8 cellular contexts compared by ENCODE assay signal in the genomic region with DNA sequence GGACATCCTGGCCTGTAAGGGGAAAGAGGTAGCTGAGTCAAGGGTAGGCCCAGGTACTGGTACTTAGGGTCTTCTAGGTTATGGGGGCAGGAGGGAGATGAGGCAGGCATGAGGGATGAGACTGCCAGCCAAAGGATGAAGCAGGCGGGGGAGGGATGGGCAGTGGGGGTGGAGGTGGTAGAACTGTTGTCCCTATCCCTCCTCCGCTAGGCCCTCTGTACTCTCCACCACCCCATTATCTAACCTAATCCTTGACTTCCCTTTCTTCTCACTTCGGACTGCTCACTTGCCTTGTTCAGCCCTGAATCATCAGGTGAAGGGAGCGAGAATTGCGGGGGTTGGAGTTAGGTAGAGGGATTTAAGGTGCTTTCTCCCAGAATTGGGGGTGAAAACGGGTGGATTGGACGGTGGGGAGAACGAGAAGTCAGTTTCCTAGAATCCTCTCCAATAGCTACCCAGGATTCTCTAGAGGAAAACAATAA. TPM values are rescaled to one million over a fixed set of nuclear protein-coding genes. Genes with fewer than 3 reads are reported as not detected.
DNase-seq lines count a peak whose midpoint lies in the region; ATAC-seq and TF ChIP-seq lines count a peak whose summit lies in the region.

No MANE protein-coding gene starts in this region.

- H3K9me3 Mint-ChIP-seq in endodermal cell = no peaks in the 10 kb centered on the region
- H3K9me3 Mint-ChIP-seq in neural progenitor cell = no peaks in the 10 kb centered on the region

- H3F3A ChIP-seq in neural progenitor cell (ENCODE audit: low read depth) = peaks cover 30% of the 10 kb centered on the region

- H3K4me3 Mint-ChIP-seq in endodermal cell = peak overlapping the region; percentile 82
- H3K4me3 Mint-ChIP-seq in neural progenitor cell = peak overlapping the region; percentile 94

- H3K79me2 ChIP-seq in DND-41 (ENCODE audit: insufficient read depth, low read length) (peaks cover 26% of the 10 kb centered on the region), neural progenitor cell (ENCODE audit: low read depth) (peaks cover 9% of the 10 kb centered on the region)

- peak overlapping the region; percentile 79 for H2AFZ ChIP-seq in DND-41 (ENCODE audit: low read depth, low read length)
- H2AFZ ChIP-seq in neural progenitor cell (replicated peaks) = peak overlapping the region; percentile 81

- H3K36me3 ChIP-seq in DND-41 (ENCODE audit: insufficient read depth, low read length) (peaks cover 4% of the 10 kb centered on the region), NT2/D1 (ENCODE audit: insufficient read depth, insufficient read length, low read length) (peaks cover 4% of the 10 kb centered on the region), endodermal cell (ENCODE audit: control insufficient read depth, insufficient read depth, low read length) (no peaks in the 10 kb centered on the region), neural progenitor cell (no peaks in the 10 kb centered on the region)

- H4K20me1 ChIP-seq in DND-41 (ENCODE audit: insufficient read depth, low read length) (no peaks in the 10 kb centered on the region), neural progenitor cell (ENCODE audit: low read depth) (no peaks in the 10 kb centered on the region)

- no peaks in the 10 kb centered on the region for H3K27me3 ChIP-seq in DND-41 (ENCODE audit: insufficient read depth, low read length, poor library complexity)
- no peaks in the 10 kb centered on the region for H3K27me3 ChIP-seq in NT2/D1 (ENCODE audit: insufficient read depth, insufficient read length)
- no peaks in the 10 kb centered on the region for H3K27me3 ChIP-seq in endodermal cell (ENCODE audit: control insufficient read depth, insufficient read depth, low read length, poor library complexity, severe bottlenecking)
- no peaks in the 10 kb centered on the region for H3K27me3 ChIP-seq in neural progenitor cell

- H3K9ac ChIP-seq in DND-41 (ENCODE audit: low read depth, low read length) (peak overlapping the region; percentile 90), NT2/D1 (ENCODE audit: insufficient read length, low read depth) (peak overlapping the region; percentile 69), endodermal cell (ENCODE audit: extremely low read depth, low read length, poor library complexity, severe bottlenecking) (peak overlapping the region; percentile 81), neural progenitor cell (peak overlapping the region; percentile 40)

- peaks cover 3% of the 10 kb centered on the region for H3K36me3 Mint-ChIP-seq in endodermal cell (ENCODE audit: low read depth)
- H3K36me3 Mint-ChIP-seq in neural progenitor cell = peaks cover 3% of the 10 kb centered on the region

- peak overlapping the region; percentile 99 for H3K27ac Mint-ChIP-seq in endodermal cell
- H3K27ac Mint-ChIP-seq in neural progenitor cell = peak overlapping the region; percentile 94

- H3K9me3 ChIP-seq in DND-41 (ENCODE audit: insufficient read depth, low read length, severe bottlenecking) (no peaks in the 10 kb centered on the region), NT2/D1 (ENCODE audit: insufficient read depth, low read length) (no peaks in the 10 kb centered on the region), endodermal cell (ENCODE audit: control insufficient read depth, low read length) (no peaks in the 10 kb centered on the region), neural progenitor cell (ENCODE audit: low read depth) (no peaks in the 10 kb centered on the region)

- H3K4me1 Mint-ChIP-seq in endodermal cell = peaks cover 8% of the 10 kb centered on the region
- H3K4me1 Mint-ChIP-seq in neural progenitor cell = peaks cover 15% of the 10 kb centered on the region

- H3K4me1 ChIP-seq in DND-41 (ENCODE audit: insufficient read depth, low read length) = peaks cover 25% of the 10 kb centered on the region
- peaks cover 7% of the 10 kb centered on the region for H3K4me1 ChIP-seq in NT2/D1 (ENCODE audit: insufficient read depth, insufficient read length)
- no peaks in the 10 kb centered on the region for H3K4me1 ChIP-seq in endodermal cell (ENCODE audit: control insufficient read depth, insufficient read depth, low read length)
- peaks cover 11% of the 10 kb centered on the region for H3K4me1 ChIP-seq in neural progenitor cell

- DNase-seq in DND-41 = no peak
- no peak for DNase-seq in NT2/D1 (ENCODE audit: low read depth, low spot score)
- no peak for DNase-seq in endodermal cell
- no peak for DNase-seq in neural progenitor cell (ENCODE audit: low spot score)
- DNase-seq in activated CD8-positive, alpha-beta memory T cell treated with anti-CD3 and anti-CD28 coated beads for 24 hours = no peak
- no peak for DNase-seq in cerebellum (ENCODE audit: low spot score)
- DNase-seq in Ammon's horn (ENCODE audit: low spot score) = no peak

- H3K27ac ChIP-seq in DND-41 (ENCODE audit: low read length) = peak overlapping the region; percentile 98
- H3K27ac ChIP-seq in endodermal cell (ENCODE audit: low read depth, low read length) = peak overlapping the region; percentile 86
- peak overlapping the region; percentile 89 for H3K27ac ChIP-seq in neural progenitor cell

- H3K27me3 Mint-ChIP-seq in endodermal cell (ENCODE audit: insufficient read depth) = no peaks in the 10 kb centered on the region
- peaks cover 13% of the 10 kb centered on the region for H3K27me3 Mint-ChIP-seq in neural progenitor cell (ENCODE audit: insufficient read depth, low read depth)

- 32% methylated on average over 6 of the region's 8 CpGs; no CpG with 5 or more reads in 1 of the 2 experiments for WGBS in endodermal cell (ENCODE audit: insufficient coverage in 1 of 2, insufficient read length in 1 of 2), 2 experiments

- ATAC-seq in DND-41 (ENCODE audit: insufficient read depth, low read depth) (peak; percentile 1; the same call in 1 of the 3 replicates), HG02798 (IDR thresholded peaks at IDR 0.05; ENCODE audit: poor library complexity, unreplicated experiment) (no peak)

- no peak for TF ChIP-seq CTCF in DND-41 (IDR thresholded peaks at IDR 0.05; ENCODE audit: borderline replicate concordance, extremely low read depth, low read length, poor library complexity, severe bottlenecking)
- TF ChIP-seq CTCF in endodermal cell (conservative IDR thresholded peaks at IDR 0.05) = no peak
- no peak for TF ChIP-seq CTCF in neural progenitor cell (IDR thresholded peaks at IDR 0.05)

- H3K4me3 ChIP-seq in DND-41 (ENCODE audit: low read depth in 1 of 2, low read length in 2 of 2) = peak overlapping the region; percentile 54 to 74
- peak overlapping the region; percentile 73 for H3K4me3 ChIP-seq in NT2/D1 (ENCODE audit: insufficient read length, low read depth)
- H3K4me3 ChIP-seq in endodermal cell (ENCODE audit: low read length) = peak overlapping the region; percentile 91
- H3K4me3 ChIP-seq in neural progenitor cell = peak overlapping the region; percentile 69

- H3K4me2 ChIP-seq in DND-41 (ENCODE audit: insufficient read depth, low read length) (peak overlapping the region; percentile 95), neural progenitor cell (peak overlapping the region; percentile 99)

RNA-seq across cellular contexts. Expression of a gene that starts 0.6 kb away (rescaled TPM):
- total RNA-seq in endodermal cell (10 to 100 TPM; 66.5 to 90.3 TPM), neural progenitor cell (ENCODE audit: low replicate concordance) (61.9 and 116 TPM in 2 replicates), cerebellum (59.5 TPM)
- polyA plus RNA-seq in endodermal cell (2013, experiment 1 of 2) = 69.2 TPM
- 67.1 TPM for polyA plus RNA-seq in endodermal cell (2013, experiment 2 of 2)

RNA-seq across cellular contexts. Expression of a gene that starts 5.4 kb away (rescaled TPM):
- total RNA-seq in endodermal cell (10 to 100 TPM in 1 of 2 donors, 1 to 10 TPM in 1; 4.6 to 10.4 TPM), neural progenitor cell (ENCODE audit: low replicate concordance) (0.31 and 1.5 TPM in 2 replicates), cerebellum (not detected)
- 0.61 TPM for polyA plus RNA-seq in endodermal cell (2013, experiment 1 of 2)
- polyA plus RNA-seq in endodermal cell (2013, experiment 2 of 2) = 0.99 TPM

RNA-seq across cellular contexts. Expression of a gene that starts 17.4 kb away (rescaled TPM):
- total RNA-seq in endodermal cell = 100 to 1,000 TPM; 183 to 198 TPM
- 147 TPM for polyA plus RNA-seq in endodermal cell (2013, experiment 1 of 2)
- 135 TPM for polyA plus RNA-seq in endodermal cell (2013, experiment 2 of 2)
- total RNA-seq in neural progenitor cell (ENCODE audit: low replicate concordance) = 107 and 128 TPM in 2 replicates
- 40.0 TPM for total RNA-seq in cerebellum

RNA-seq across cellular contexts. Expression of a gene that starts 26.7 kb away (rescaled TPM):
- 100 to 1,000 TPM; 107 to 112 TPM for total RNA-seq in endodermal cell
- 65.9 TPM for polyA plus RNA-seq in endodermal cell (2013, experiment 1 of 2)
- 55.3 TPM for polyA plus RNA-seq in endodermal cell (2013, experiment 2 of 2)
- total RNA-seq in neural progenitor cell (ENCODE audit: low replicate concordance) = 86.4 and 105 TPM in 2 replicates
- 79.8 TPM for total RNA-seq in cerebellum

RNA-seq across cellular contexts. Expression of a gene that starts 29.4 kb away (rescaled TPM):
- total RNA-seq in endodermal cell = not detected
- not detected for polyA plus RNA-seq in endodermal cell (2013, experiment 1 of 2)
- polyA plus RNA-seq in endodermal cell (2013, experiment 2 of 2) = not detected
- total RNA-seq in neural progenitor cell (ENCODE audit: low replicate concordance) = not detected in 2 replicates
- total RNA-seq in cerebellum = not detected

Comparison
In these comparisons a context has a peak if more than half of its experiments do, and no peak if none do; other contexts are left out.
1. H3K9ac ChIP-seq: peak in every context shown above with its lines; median percentile 90 in DND-41; 81 in endodermal cell; 69 in NT2/D1; 40 in neural progenitor cell.